8 cellular contexts compared by ENCODE assay signal in the genomic region with DNA sequence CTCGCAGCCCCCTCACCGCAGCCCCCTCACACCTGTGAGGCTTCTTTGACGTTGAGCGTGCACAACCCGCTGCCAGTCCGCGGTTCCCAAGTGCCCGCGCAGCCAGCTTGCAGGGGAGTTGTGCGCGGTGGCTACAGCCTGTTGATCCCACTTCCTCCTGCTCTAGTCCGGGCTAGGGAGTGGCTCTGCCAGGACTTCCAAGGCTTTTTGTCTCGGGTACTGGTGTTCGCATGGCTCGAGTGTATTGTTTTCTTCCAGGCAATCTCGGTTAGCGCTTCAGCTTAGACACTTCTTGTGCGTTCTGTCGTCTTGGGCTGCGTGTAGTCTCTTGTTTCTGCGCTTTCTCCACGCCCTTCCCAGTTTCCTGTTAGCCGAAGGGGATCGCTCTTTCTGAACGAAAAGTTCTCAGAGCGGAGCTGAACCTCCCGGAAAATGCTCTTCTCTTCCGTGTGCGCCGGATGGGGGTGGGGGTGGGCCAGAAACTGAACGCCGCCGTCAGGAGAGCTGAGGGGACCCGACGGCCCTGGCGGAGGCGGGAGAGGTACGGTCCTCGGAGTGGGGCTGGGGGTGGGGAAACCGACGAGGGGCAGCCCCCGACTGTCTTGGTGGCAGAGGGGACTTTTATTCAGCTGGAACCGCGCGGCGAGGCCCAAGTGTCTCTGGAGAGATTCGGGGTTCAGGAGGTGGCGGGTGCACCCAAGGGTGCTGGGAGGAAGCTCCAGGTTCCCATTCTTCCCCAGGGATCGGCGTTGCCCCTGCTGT. TPM values are rescaled to one million over a fixed set of nuclear protein-coding genes. Genes with fewer than 3 reads are reported as not detected.
DNase-seq lines count a peak whose midpoint lies in the region; ATAC-seq, FAIRE-seq and TF ChIP-seq lines count a peak whose summit lies in the region.

No MANE protein-coding gene starts in this region.

- peaks cover 9% of the 10 kb centered on the region for H3K27me3 Mint-ChIP-seq in neural progenitor cell (ENCODE audit: insufficient read depth, low read depth)

- CTCF ChIA-PET in A549 (lab: Yijun Ruan, JAX) = interaction anchor here (0.6 to 2.0 kb wide), 6 partner anchors 21 to 379 kb away, joined by 3 to 10 read pairs (median 5); no protein-coding TSS in a partner anchor

- H3K36me3 ChIP-seq in neural progenitor cell = no peaks in the 10 kb centered on the region

- H3K27ac Mint-ChIP-seq in neural progenitor cell = peak overlapping the region; percentile 52

- POLR2A ChIA-PET in A549 (lab: Yijun Ruan, JAX) = interaction anchor here (0.6 to 1.8 kb wide), 5 partner anchors 8 to 1755 kb away, joined by 3 to 6 read pairs (median 4); a partner anchor contains a TSS

- peak overlapping the region; percentile 95 for H2AFZ ChIP-seq in neural progenitor cell (replicated peaks)

- peaks cover 20% of the 10 kb centered on the region for H3K4me1 ChIP-seq in A549
- H3K4me1 ChIP-seq in foreskin keratinocyte = peaks cover 17% of the 10 kb centered on the region
- peaks cover 8% of the 10 kb centered on the region for H3K4me1 ChIP-seq in neural progenitor cell

- no peak for TF ChIP-seq RAD21 in A549 (conservative IDR thresholded peaks at IDR 0.05 in 1 of 2, IDR thresholded peaks at IDR 0.05 in 1 of 2)

- H3K9me3 ChIP-seq in A549 = no peaks in the 10 kb centered on the region
- no peaks in the 10 kb centered on the region for H3K9me3 ChIP-seq in neural progenitor cell (ENCODE audit: low read depth)

- H3K27ac ChIP-seq in A549 (peak overlapping the region; percentile 92 to 100), foreskin keratinocyte (peak overlapping the region; percentile 91), neural progenitor cell (no peak overlapping the region)

- no peak for FAIRE-seq in A549 (lab: Jason Lieb, UNC)
- FAIRE-seq in GM12891 (lab: Jason Lieb, UNC) = peak; percentile 84

- peaks cover 49% of the 10 kb centered on the region for H4K20me1 ChIP-seq in neural progenitor cell (ENCODE audit: low read depth)

- TF ChIP-seq CTCF in A549 (IDR thresholded peaks at IDR 0.05) (no peak), foreskin keratinocyte (conservative IDR thresholded peaks at IDR 0.05) (no peak), neural progenitor cell (IDR thresholded peaks at IDR 0.05) (no peak)

- H3K36me3 Mint-ChIP-seq in neural progenitor cell = peaks cover 2% of the 10 kb centered on the region

- TF ChIP-seq POLR2A in A549 (IDR thresholded peaks at IDR 0.05; ENCODE audit: low read length) = peak; percentile 26; the same call in 1 of the 2 replicates
- no peak for TF ChIP-seq POLR2A in GM12891 (IDR thresholded peaks at IDR 0.05; ENCODE audit: low read depth, low read length)

- no peak for TF ChIP-seq EP300 in A549 (IDR thresholded peaks at IDR 0.05)

- H3K27me3 ChIP-seq in foreskin keratinocyte (no peaks in the 10 kb centered on the region), neural progenitor cell (peaks cover 40% of the 10 kb centered on the region)

- H3F3A ChIP-seq in neural progenitor cell (ENCODE audit: low read depth) = peaks cover 32% of the 10 kb centered on the region

- peaks cover 45% of the 10 kb centered on the region for H3K79me2 ChIP-seq in neural progenitor cell (ENCODE audit: low read depth)

- 2% methylated on average over 28 of the region's 50 CpGs for WGBS in A549 (ENCODE audit: missing lambda C conversion rate)

- no peak overlapping the region for H3K9ac ChIP-seq in neural progenitor cell

- H3K4me2 ChIP-seq in A549 = peak overlapping the region; percentile 85
- peak overlapping the region; percentile 92 for H3K4me2 ChIP-seq in neural progenitor cell

- H3K4me3 ChIP-seq in A549 (peak overlapping the region; percentile 64), neural progenitor cell (peak overlapping the region; percentile 87)

- H3K4me3 Mint-ChIP-seq in neural progenitor cell = peak overlapping the region; percentile 92

- DNase-seq in A549 (ENCODE audit: low read depth in 1 of 2, low spot score in 1 of 2) (peak; percentile 40 to 64), GM12891 (ENCODE audit: insufficient read length, low spot score) (peak; percentile 42), NCI-H748 (lab: John Stamatoyannopoulos, UW; ENCODE audit: unreplicated experiment) (peak; percentile 85), foreskin keratinocyte (peak; percentile 53 to 78), neural progenitor cell (ENCODE audit: low spot score) (peak; percentile 79), T1000 (lab: John Stamatoyannopoulos, UW) (no peak)
- DNase-seq in activated T-helper 9 cell treated with anti-CD3 and anti-CD28 coated beads, Interleukin-2, amount 50 U/mL, for 16 hours (ENCODE audit: low read depth) = peak; percentile 15

- peak; percentile 63 to 72 for ATAC-seq in A549
- peak; percentile 30 for ATAC-seq in HG03045 (IDR thresholded peaks at IDR 0.05; ENCODE audit: unreplicated experiment)
- peak; percentile 59 for ATAC-seq in foreskin keratinocyte

- H3K4me1 Mint-ChIP-seq in neural progenitor cell = peaks cover 11% of the 10 kb centered on the region

- no peaks in the 10 kb centered on the region for H3K9me3 Mint-ChIP-seq in neural progenitor cell

TF ChIP-seq in A549, 52 proteins besides CTCF, POLR2A, EP300 and RAD21:
- TF ChIP-seq PHF8 (IDR thresholded peaks at IDR 0.05; ENCODE audit: borderline replicate concordance, low read depth) (0 out of 2 replicates have a peak, but pooled peaks have one; percentile 20), SREBF2 (IDR thresholded peaks at IDR 0.05) (no peak)

TF ChIP-seq in GM12891, 5 proteins besides CTCF, POLR2A, EP300 and RAD21:
- TF ChIP-seq POLR2AphosphoS5 (IDR thresholded peaks at IDR 0.05; ENCODE audit: low read depth, low read length) = no peak
- no peak for TF ChIP-seq PAX5 (IDR thresholded peaks at IDR 0.05; ENCODE audit: insufficient read depth, low read length, severe bottlenecking)
- no peak for TF ChIP-seq TAF1 (IDR thresholded peaks at IDR 0.05; ENCODE audit: low read depth, low read length)
- TF ChIP-seq POU2F2 (IDR thresholded peaks at IDR 0.05; ENCODE audit: low read depth, low read length) = no peak
- no peak for TF ChIP-seq SPI1 (IDR thresholded peaks at IDR 0.05; ENCODE audit: low read depth, low read length)

RNA-seq across cellular contexts. Expression of a gene that starts 0.7 kb away (rescaled TPM):
- polyA plus RNA-seq in A549 (2011; rRNA removed) = 6.3 and 6.7 TPM in 2 replicates
- 2.8 and 3.1 TPM in 2 replicates for polyA plus RNA-seq in A549 (2012; cell fraction: cytosol; rRNA removed)
- 1.5 and 2.6 TPM in 2 replicates for polyA plus RNA-seq in A549 (2012; cell fraction: nucleus; rRNA removed)
- polyA plus RNA-seq in A549 (2017; fragmentation: RNase III; extraction: RNeasy Plus Mini Kit Qiagen cat#74134 plus additional on column Dnase treatment) = 3.6 to 4.4 TPM (median 3.8 TPM) in 3 replicates
- polyA minus RNA-seq in A549 (2011; rRNA and poly(A)+ RNA removed) = 12.4 and 14.1 TPM in 2 replicates
- polyA plus RNA-seq in GM12891 (2012; ENCODE audit: low read depth, missing spikeins) = 2.5 TPM
- 11.5 and 12.0 TPM in 2 replicates for total RNA-seq in foreskin keratinocyte
- 2.9 TPM in 2 replicates for polyA plus RNA-seq in foreskin keratinocyte
- total RNA-seq in neural progenitor cell (ENCODE audit: low replicate concordance) = 8.4 and 12.1 TPM in 2 replicates
